ENCODE assay signal across 8 cellular contexts in genomic region chr17:64713786-64714185, GRCh38. TPM values are rescaled to one million over a fixed set of nuclear protein-coding genes. Genes with fewer than 3 reads are reported as not detected.
DNase-seq lines count a peak whose midpoint lies in the region; ATAC-seq and TF ChIP-seq lines count a peak whose summit lies in the region.
"Not testable (repeated sequence)": the region's sequence is repeated elsewhere in the genome, so short reads cannot be mapped to it uniquely, and the experiment has no call there.

No MANE protein-coding gene starts in this region.

- not testable (repeated sequence) for H3K36me3 ChIP-seq in lower lobe of right lung; rectal smooth muscle tissue (ENCODE audit: control insufficient read depth, insufficient read depth, low read length); transverse colon

- ATAC-seq in activated naive CD8-positive, alpha-beta T cell treated with anti-CD3 and anti-CD28 coated beads, Interleukin-2, amount 10 ng/mL, durations not matched to agents 7 days and 5 days (ENCODE audit: low read depth) = peak; percentile 9
- peak; percentile 49 to 53 for ATAC-seq in lower lobe of right lung

- TF ChIP-seq EP300 in transverse colon (IDR thresholded peaks at IDR 0.05; ENCODE audit: low read depth) = not testable (repeated sequence)

- not testable (repeated sequence) for H3K4me3 ChIP-seq in GM12865 (ENCODE audit: low read depth, low read length)
- H3K4me3 ChIP-seq in fibroblast of the aortic adventitia (ENCODE audit: low read depth, low read length) = peak overlapping the region; percentile 34
- peak overlapping the region; percentile 40 for H3K4me3 ChIP-seq in lower lobe of right lung
- H3K4me3 ChIP-seq in rectal smooth muscle tissue (ENCODE audit: low read length) = peak overlapping the region; percentile 56
- H3K4me3 ChIP-seq in transverse colon = peak overlapping the region in 3 of 4 donors; percentile 24 to 44 (median 24)

- H3K36me3 Mint-ChIP-seq in activated CD4-positive, alpha-beta T cell treated with anti-CD3 and anti-CD28 coated beads, Interleukin-2, amount 10 ng/mL, durations not matched to agents 24 days and 14 days (ENCODE audit: low read depth); activated naive CD8-positive, alpha-beta T cell treated with anti-CD3 and anti-CD28 coated beads, Interleukin-2, amount 10 ng/mL, durations not matched to agents 7 days and 5 days: not testable (repeated sequence)

- peak; percentile 6 for DNase-seq in GM12865 (ENCODE audit: low read depth)
- peak; percentile 56 for DNase-seq in NOMO-1 treated with DMSO at 0.1 percent for 48 hours (lab: John Stamatoyannopoulos, UW; ENCODE audit: unreplicated experiment)
- DNase-seq in activated CD4-positive, alpha-beta T cell treated with anti-CD3 and anti-CD28 coated beads, Interleukin-2, amount 10 ng/mL, durations not matched to agents 24 days and 14 days = peak; percentile 75
- DNase-seq in activated naive CD8-positive, alpha-beta T cell treated with anti-CD3 and anti-CD28 coated beads, Interleukin-2, amount 10 ng/mL, durations not matched to agents 7 days and 5 days; fibroblast of the aortic adventitia (ENCODE audit: low read depth); lower lobe of right lung: not testable (repeated sequence)
- DNase-seq in transverse colon = peak; percentile 38

- POLR2A ChIA-PET in activated naive CD8-positive, alpha-beta T cell treated with anti-CD3 and anti-CD28 coated beads, Interleukin-2, amount 10 ng/mL, durations not matched to agents 7 days and 5 days (lab: Charles Lee) = interaction anchor here (1.0 to 1.5 kb wide), 3 partner anchors 52 to 568 kb away, joined by 3 to 5 read pairs (median 4); partner anchors contain the start of genes CEP95, DDX5 and SMURF2

- H3K27ac ChIP-seq in lower lobe of right lung (peak overlapping the region; percentile 4), transverse colon (peak overlapping the region; percentile 10 to 63 (median 53))
- H3K27ac ChIP-seq in rectal smooth muscle tissue (ENCODE audit: low read depth, low read length) = not testable (repeated sequence)

- H3K9me3 ChIP-seq in lower lobe of right lung, transverse colon: not testable (repeated sequence)

- H3K4me1 Mint-ChIP-seq in activated CD4-positive, alpha-beta T cell treated with anti-CD3 and anti-CD28 coated beads, Interleukin-2, amount 10 ng/mL, durations not matched to agents 24 days and 14 days = peaks cover 42% of the 10 kb centered on the region
- H3K4me1 Mint-ChIP-seq in activated naive CD8-positive, alpha-beta T cell treated with anti-CD3 and anti-CD28 coated beads, Interleukin-2, amount 10 ng/mL, durations not matched to agents 7 days and 5 days = peaks cover 53% of the 10 kb centered on the region

- H3K27me3 Mint-ChIP-seq in activated CD4-positive, alpha-beta T cell treated with anti-CD3 and anti-CD28 coated beads, Interleukin-2, amount 10 ng/mL, durations not matched to agents 24 days and 14 days; activated naive CD8-positive, alpha-beta T cell treated with anti-CD3 and anti-CD28 coated beads, Interleukin-2, amount 10 ng/mL, durations not matched to agents 7 days and 5 days: not testable (repeated sequence)

- H3K4me3 Mint-ChIP-seq in activated CD4-positive, alpha-beta T cell treated with anti-CD3 and anti-CD28 coated beads, Interleukin-2, amount 10 ng/mL, durations not matched to agents 24 days and 14 days = peak overlapping the region; percentile 75
- peak overlapping the region; percentile 80 for H3K4me3 Mint-ChIP-seq in activated naive CD8-positive, alpha-beta T cell treated with anti-CD3 and anti-CD28 coated beads, Interleukin-2, amount 10 ng/mL, durations not matched to agents 7 days and 5 days

- intact Hi-C loops in activated CD4-positive, alpha-beta T cell treated with anti-CD3 and anti-CD28 coated beads, Interleukin-2, amount 10 ng/mL, durations not matched to agents 24 days and 14 days (cut with micrococcal nuclease); lower lobe of right lung (cut with DNase I); transverse colon (cut with DNase I; ENCODE audit: low total_unique reads): not testable (repeated sequence)

- in situ Hi-C loops in transverse colon (cut with MboI; ENCODE audit: low pct_ligation_motif_present in 1 of 4, low pct_unique_long_range_greater_than_20kb in 1 of 4, low sequenced_read_pairs in 3 of 4) = not testable (repeated sequence)

- H3K9me3 Mint-ChIP-seq in activated CD4-positive, alpha-beta T cell treated with anti-CD3 and anti-CD28 coated beads, Interleukin-2, amount 10 ng/mL, durations not matched to agents 24 days and 14 days; activated naive CD8-positive, alpha-beta T cell treated with anti-CD3 and anti-CD28 coated beads, Interleukin-2, amount 10 ng/mL, durations not matched to agents 7 days and 5 days: not testable (repeated sequence)

- not testable (repeated sequence) for TF ChIP-seq CTCF in GM12865 (IDR thresholded peaks at IDR 0.05; ENCODE audit: insufficient read depth, low read depth, low read length, missing control alignments); fibroblast of the aortic adventitia (IDR thresholded peaks at IDR 0.05; ENCODE audit: insufficient read depth, low read length); lower lobe of right lung (IDR thresholded peaks at IDR 0.05); transverse colon (IDR thresholded peaks at IDR 0.05)

- 8% methylated on average over 7 of the region's 7 CpGs; no CpG with 5 or more reads in 1 of the 2 donors for WGBS in transverse colon (ENCODE audit: low coverage in 1 of 2), 2 donors

- not testable (repeated sequence) for TF ChIP-seq POLR2A in transverse colon (IDR thresholded peaks at IDR 0.05)

- peaks cover 30% of the 10 kb centered on the region for H3K4me1 ChIP-seq in lower lobe of right lung
- H3K4me1 ChIP-seq in rectal smooth muscle tissue (ENCODE audit: control insufficient read depth, insufficient read depth, low read length) = not testable (repeated sequence)
- peaks cover 0 to 29% (median 13%) of the 10 kb centered on the region in 4 donors for H3K4me1 ChIP-seq in transverse colon

- H3K9ac ChIP-seq in rectal smooth muscle tissue (ENCODE audit: low read length) = not testable (repeated sequence)

- H3K27ac Mint-ChIP-seq in activated CD4-positive, alpha-beta T cell treated with anti-CD3 and anti-CD28 coated beads, Interleukin-2, amount 10 ng/mL, durations not matched to agents 24 days and 14 days = peak overlapping the region; percentile 46
- peak overlapping the region; percentile 71 for H3K27ac Mint-ChIP-seq in activated naive CD8-positive, alpha-beta T cell treated with anti-CD3 and anti-CD28 coated beads, Interleukin-2, amount 10 ng/mL, durations not matched to agents 7 days and 5 days

- not testable (repeated sequence) for H3K27me3 ChIP-seq in lower lobe of right lung (ENCODE audit: low read depth); rectal smooth muscle tissue (ENCODE audit: control insufficient read depth, insufficient read depth, low read length); transverse colon

RNA-seq across cellular contexts. Expression of gene SMURF2, which starts 51.7 kb away (rescaled TPM):
- 10.3 and 11.3 TPM in 2 replicates for total RNA-seq in activated CD4-positive, alpha-beta T cell treated with anti-CD3 and anti-CD28 coated beads, Interleukin-2, amount 10 ng/mL, durations not matched to agents 24 days and 14 days
- 10 to 100 TPM; 24.9 to 27.0 TPM for total RNA-seq in activated naive CD8-positive, alpha-beta T cell treated with anti-CD3 and anti-CD28 coated beads, Interleukin-2, amount 10 ng/mL, durations not matched to agents 7 days and 5 days
- total RNA-seq in fibroblast of the aortic adventitia (ENCODE audit: low replicate concordance) (38.2 and 90.9 TPM in 2 replicates), lower lobe of right lung (39.6 TPM), transverse colon (10 to 100 TPM in 3 of 4 donors, 1 to 10 TPM in 1; 5.0 to 27.0 (median 14.0) TPM)
